ENCODE assay signal across 11 cellular contexts in the genomic region with DNA sequence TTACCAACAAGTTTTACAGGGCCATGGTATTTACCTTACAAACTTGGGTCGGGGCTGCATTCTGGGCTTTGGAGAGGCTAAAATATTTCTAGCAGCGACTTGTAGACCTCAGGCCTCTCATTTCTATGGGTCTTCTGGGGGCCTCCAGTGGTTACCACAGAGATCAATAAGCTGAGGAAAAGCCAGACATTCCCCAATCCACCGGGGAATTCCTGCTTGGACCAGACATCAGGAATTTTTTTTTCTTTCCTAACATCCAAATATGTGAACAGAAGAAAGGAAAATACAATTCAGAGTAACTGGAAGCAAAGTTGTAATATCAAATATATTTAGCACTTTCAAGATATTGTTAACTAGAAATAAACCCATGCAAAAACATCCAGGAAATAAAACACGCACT. TPM values are rescaled to one million over a fixed set of nuclear protein-coding genes. Genes with fewer than 3 reads are reported as not detected.
DNase-seq lines count a peak whose midpoint lies in the region; ATAC-seq, FAIRE-seq and TF ChIP-seq lines count a peak whose summit lies in the region.
"Had no signal": no experiment of that assay in that cellular context is flagged by ENCODE, and none has a peak within 500 bp of the region (broad histone marks: within the 10 kb centered on the region; RNA-seq: fewer than 3 reads in every experiment).

No MANE protein-coding gene starts in this region.

- peaks cover 19% of the 10 kb centered on the region for H3K79me1 ChIP-seq in mesenchymal stem cell (replicated peaks; ENCODE audit: low read length, poor library complexity, severe bottlenecking)

- FAIRE-seq in GM19239 (lab: Jason Lieb, UNC), result no peak

- peaks cover 8% of the 10 kb centered on the region for H3F3A ChIP-seq in SK-N-SH (replicated peaks; ENCODE audit: insufficient read depth)

- no peak for TF ChIP-seq EP300 in SK-N-SH (IDR thresholded peaks at IDR 0.05; ENCODE audit: borderline replicate concordance in 1 of 2, low read depth in 1 of 2, low read length in 1 of 2)

- H3K9me3 ChIP-seq in SK-N-SH (no peaks in the 10 kb centered on the region), mesenchymal stem cell (ENCODE audit: control insufficient read depth, low read length) (no peaks in the 10 kb centered on the region), tibial artery (no peaks in the 10 kb centered on the region)
- H3K9me3 ChIP-seq: prostate gland had no signal

- no peak for ATAC-seq in SK-N-SH treated with all-trans-retinoic acid at 6 μM for 48 hours

- no peak overlapping the region for H2BK5ac ChIP-seq in mesenchymal stem cell (ENCODE audit: low read depth, low read length, poor library complexity, severe bottlenecking)

- H2BK15ac ChIP-seq in mesenchymal stem cell (ENCODE audit: low read depth, poor library complexity, severe bottlenecking), result no peak overlapping the region

- WGBS in SK-N-SH (ENCODE audit: low lambda C conversion rate), result 48% methylated on average over 4 of the region's 4 CpGs
- 52% methylated on average over 3 of the region's 4 CpGs for WGBS in mesenchymal stem cell

- H3K27ac ChIP-seq in SK-N-SH (ENCODE audit: low read depth in 2 of 2, low read length in 1 of 2) (peak overlapping the region in 1 of 2 experiments; percentile 64; a peak in 2 of 4 replicates), mesenchymal stem cell (ENCODE audit: low read length, poor library complexity, severe bottlenecking) (peak overlapping the region; percentile 41), tibial artery (peak overlapping the region in 1 of 2 donors; percentile 76)

- peaks cover 41% of the 10 kb centered on the region for H3K79me2 ChIP-seq in SK-N-SH (ENCODE audit: insufficient read depth)

- H3K9ac ChIP-seq in SK-N-SH (peak overlapping the region; percentile 73; the same call in 1 of the 2 replicates), mesenchymal stem cell (ENCODE audit: low read length) (peak overlapping the region; percentile 84)

- no peak overlapping the region for H4K91ac ChIP-seq in mesenchymal stem cell (ENCODE audit: low read length)

- H3K4me1 ChIP-seq in SK-N-SH (ENCODE audit: control insufficient read depth in 1 of 2, insufficient read depth in 2 of 2, low read depth in 1 of 2, low read length in 1 of 2) (peaks cover 0 to 21% of the 10 kb centered on the region in 2 experiments; a peak in 2 of 4 replicates), mesenchymal stem cell (ENCODE audit: control insufficient read depth, insufficient read depth, low read depth, low read length) (peaks cover 13% of the 10 kb centered on the region), tibial artery (peaks cover 0 to 22% (median 18%) of the 10 kb centered on the region in 4 donors)
- H3K4me1 ChIP-seq: prostate gland had no signal

- intact Hi-C loops in tibial artery (cut with DNase I; ENCODE audit: low total_unique reads), result no loop called here

- no peak overlapping the region for H3K14ac ChIP-seq in mesenchymal stem cell (ENCODE audit: low read length in 2 of 2)

- peak overlapping the region; percentile 79 to 85 for H3K4me3 ChIP-seq in SK-N-SH (ENCODE audit: low read depth in 2 of 2, low read length in 1 of 2)
- peak overlapping the region; percentile 77 for H3K4me3 ChIP-seq in choroid plexus epithelial cell (ENCODE audit: low read depth, low read length)
- peak overlapping the region in 1 of 2 experiments; percentile 82 for H3K4me3 ChIP-seq in mesenchymal stem cell (ENCODE audit: insufficient read depth in 1 of 2, low read depth in 1 of 2, low read length in 2 of 2)
- peak overlapping the region; percentile 70 to 88 for H3K4me3 ChIP-seq in tibial artery

- H3K4ac ChIP-seq in mesenchymal stem cell (ENCODE audit: low read depth in 1 of 2, low read length in 2 of 2), result no peak overlapping the region

- DNase-seq in SK-N-SH (peak; percentile 17), choroid plexus epithelial cell (ENCODE audit: low read depth) (no peak), mesenchymal stem cell (peak; percentile 50), tibial artery (no peak), GM19239 (ENCODE audit: insufficient read length, low spot score) (no peak), NCI-H1694 (lab: John Stamatoyannopoulos, UW) (no peak)
- DNase-seq in effector CD8-positive, alpha-beta T cell (lab: John Stamatoyannopoulos, UW), result no peak
- DNase-seq: cerebellar nuclear complex, Kasumi-1 had no signal

- no peak for TF ChIP-seq RAD21 in SK-N-SH (IDR thresholded peaks at IDR 0.05; ENCODE audit: low read length)

- H3K27me3 ChIP-seq in SK-N-SH (ENCODE audit: insufficient read depth), result no peaks in the 10 kb centered on the region
- H3K27me3 ChIP-seq in mesenchymal stem cell (ENCODE audit: control insufficient read depth in 1 of 2, insufficient read depth in 1 of 2, low read length in 2 of 2), result no peaks in the 10 kb centered on the region
- H3K27me3 ChIP-seq in tibial artery, result no peaks in the 10 kb centered on the region

- H3K4me2 ChIP-seq in SK-N-SH (peak overlapping the region; percentile 99), mesenchymal stem cell (ENCODE audit: low read length, poor library complexity, severe bottlenecking) (peak overlapping the region; percentile 80)

- H3K36me3 ChIP-seq in SK-N-SH (replicated peaks in 1 of 2; ENCODE audit: control insufficient read depth in 1 of 2, insufficient read depth in 2 of 2, low read length in 1 of 2), result peaks cover 18 to 29% of the 10 kb centered on the region in 2 experiments
- peaks cover 12 to 16% of the 10 kb centered on the region in 2 experiments for H3K36me3 ChIP-seq in mesenchymal stem cell (ENCODE audit: control insufficient read depth in 1 of 2, insufficient read depth in 2 of 2, low read depth in 1 of 2, low read length in 2 of 2)
- H3K36me3 ChIP-seq in tibial artery, result no peaks in the 10 kb centered on the region
- H3K36me3 ChIP-seq: prostate gland had no signal

- no peak overlapping the region for H4K8ac ChIP-seq in mesenchymal stem cell (ENCODE audit: low read length)

- H2AFZ ChIP-seq in SK-N-SH (ENCODE audit: low read depth) (no peak overlapping the region), mesenchymal stem cell (ENCODE audit: low read depth, low read length) (no peak overlapping the region)

- H3K9me2 ChIP-seq in SK-N-SH, result no peaks in the 10 kb centered on the region

- no peaks in the 10 kb centered on the region; the same call in 1 of the 2 replicates for H4K20me1 ChIP-seq in SK-N-SH (ENCODE audit: insufficient read depth)

- peak overlapping the region; percentile 37 for H2AK5ac ChIP-seq in mesenchymal stem cell (ENCODE audit: low read length, severe bottlenecking)

- no peak overlapping the region for H3K18ac ChIP-seq in mesenchymal stem cell (ENCODE audit: low read depth in 1 of 2, low read length in 2 of 2)

- no peak for TF ChIP-seq CTCF in SK-N-SH (IDR thresholded peaks at IDR 0.05)
- TF ChIP-seq CTCF in choroid plexus epithelial cell (conservative IDR thresholded peaks at IDR 0.05; ENCODE audit: low read depth, low read length), result no peak
- TF ChIP-seq CTCF in tibial artery (IDR thresholded peaks at IDR 0.05), result no peak

- H2BK12ac ChIP-seq in mesenchymal stem cell (ENCODE audit: low read length in 2 of 2), result no peak overlapping the region

- no peak overlapping the region for H3K23ac ChIP-seq in mesenchymal stem cell (ENCODE audit: low read length in 2 of 2)

- CTCF ChIA-PET in SK-N-SH (lab: Yijun Ruan, JAX), result interaction anchor here (1.0 to 2.1 kb wide), 6 partner anchors 8 to 191 kb away, joined by 3 to 11 read pairs (median 4); no protein-coding TSS in a partner anchor

- POLR2A ChIA-PET in SK-N-SH (lab: Yijun Ruan, JAX), result interaction anchor here (0.7 kb wide), 1 partner anchor 34 kb away, joined by 4 read pairs; a partner anchor contains a TSS

- H2BK120ac ChIP-seq in mesenchymal stem cell (ENCODE audit: low read depth, low read length), result no peak overlapping the region

TF ChIP-seq in SK-N-SH, 30 proteins besides CTCF, POLR2A, EP300 and RAD21:
- TF ChIP-seq TEAD4 (IDR thresholded peaks at IDR 0.05; ENCODE audit: borderline replicate concordance, insufficient read depth), result no peak

TF ChIP-seq in SK-N-SH treated with all-trans-retinoic acid at 6 μM for 48 hours, 23 proteins besides CTCF, POLR2A, EP300 and RAD21:
- TF ChIP-seq ZC3H10 (CRISPR knock-in tag; IDR thresholded peaks at IDR 0.05), result no peak
- TF ChIP-seq ARNTL (CRISPR knock-in tag; IDR thresholded peaks at IDR 0.05; ENCODE audit: borderline replicate concordance, low read depth), result no peak
- TF ChIP-seq OSR1 (CRISPR knock-in tag; IDR thresholded peaks at IDR 0.05), result no peak

RNA-seq across cellular contexts. Expression of a gene that starts 1.5 kb away (rescaled TPM):
- 15.0 and 15.2 TPM in 2 replicates for polyA plus RNA-seq in SK-N-SH (2012; rRNA removed)
- 13.9 and 16.3 TPM in 2 replicates for polyA plus RNA-seq in SK-N-SH (2012; cell fraction: cytosol; rRNA removed)
- 31.3 and 43.5 TPM in 2 replicates for polyA plus RNA-seq in SK-N-SH (2012; cell fraction: nucleus; rRNA removed)
- polyA plus RNA-seq in mesenchymal stem cell (2013, experiment 1 of 2), result 57.1 TPM
- 56.1 TPM for polyA plus RNA-seq in mesenchymal stem cell (2013, experiment 2 of 2)

RNA-seq across cellular contexts. Expression of a gene that starts 33.9 kb away (rescaled TPM):
- polyA plus RNA-seq in SK-N-SH (2012; rRNA removed), result 5.8 and 8.2 TPM in 2 replicates
- polyA plus RNA-seq in SK-N-SH (2012; cell fraction: cytosol; rRNA removed), result 8.7 and 9.4 TPM in 2 replicates
- polyA plus RNA-seq in SK-N-SH (2012; cell fraction: nucleus; rRNA removed), result 2.3 and 5.1 TPM in 2 replicates
- polyA plus RNA-seq in mesenchymal stem cell (2013, experiment 1 of 2), result 45.0 TPM
- polyA plus RNA-seq in mesenchymal stem cell (2013, experiment 2 of 2), result 46.6 TPM

Comparison
In these comparisons a context has a peak if more than half of its experiments do, and no peak if none do; other contexts are left out.
1. DNase-seq: peak in SK-N-SH (single experiment) and mesenchymal stem cell (single experiment); none in choroid plexus epithelial cell (single experiment), tibial artery (0 of 2), effector CD8-positive, alpha-beta T cell (single experiment), GM19239 (single experiment) and NCI-H1694 (single experiment).